8 cellular contexts compared by ENCODE assay signal in the genomic region with DNA sequence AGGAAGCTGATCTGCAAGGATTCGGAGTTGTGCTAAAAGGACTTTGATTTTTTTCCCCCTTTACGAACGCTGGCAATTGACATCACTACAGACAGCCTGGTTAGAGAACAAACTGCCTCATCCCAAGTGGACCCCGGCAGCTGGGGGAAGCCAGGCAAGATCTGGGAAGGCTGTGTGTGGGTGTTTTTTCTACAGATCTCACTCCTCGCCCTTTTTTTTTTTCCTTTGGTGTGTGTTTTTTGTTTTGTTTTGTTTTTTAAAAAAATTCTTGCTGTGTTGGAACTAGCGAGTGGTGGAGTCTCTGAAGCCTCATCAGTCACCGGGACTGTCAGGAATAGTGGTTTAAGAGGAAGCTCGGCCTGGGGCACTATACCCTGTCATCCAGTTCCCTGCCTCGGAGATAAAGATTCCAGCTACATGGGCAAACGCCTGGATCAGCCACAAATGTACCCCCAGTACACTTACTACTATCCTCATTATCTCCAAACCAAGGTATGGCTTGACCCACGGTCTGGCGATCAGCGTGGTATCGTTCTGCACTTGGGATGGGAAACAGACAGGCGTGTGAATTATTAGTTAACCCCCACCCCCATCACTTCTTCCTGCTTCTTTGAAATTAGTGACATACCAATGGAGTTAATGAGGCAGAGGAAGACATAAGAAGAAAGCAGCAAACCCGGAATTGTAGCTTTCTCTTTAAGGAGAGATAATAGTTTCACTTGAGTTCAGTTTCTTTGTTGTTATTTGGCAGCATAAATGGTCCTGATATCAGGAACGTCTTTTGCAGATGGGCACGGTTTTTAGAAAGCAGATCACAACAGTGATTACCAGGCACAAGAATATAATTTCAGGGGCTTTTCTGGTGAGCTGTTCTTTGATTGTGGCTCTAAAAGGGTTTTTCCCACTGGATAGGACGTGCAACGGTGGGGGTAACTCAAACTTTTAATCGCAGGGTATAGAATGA. TPM values are rescaled to one million over a fixed set of nuclear protein-coding genes. Genes with fewer than 3 reads are reported as not detected.
DNase-seq lines count a peak whose midpoint lies in the region; ATAC-seq, FAIRE-seq and TF ChIP-seq lines count a peak whose summit lies in the region.

No MANE protein-coding gene starts in this region.

- in situ Hi-C loops in G401 (cut with HindIII; ENCODE audit: low sequenced_read_pairs): no loop called here

- H3K27ac ChIP-seq in left lung (peak overlapping the region; percentile 76 to 87), testis (peak overlapping the region; percentile 70 to 87)

- H3K9me3 ChIP-seq in left lung: no peaks in the 10 kb centered on the region
- no peaks in the 10 kb centered on the region for H3K9me3 ChIP-seq in testis

- intact Hi-C loops in left lung (cut with DNase I): no loop called here
- intact Hi-C loops in testis (cut with DNase I; ENCODE audit: low total_unique reads): no loop called here

- no peaks in the 10 kb centered on the region for H3K27me3 ChIP-seq in GM06990 (replicated peaks; ENCODE audit: control insufficient read depth, insufficient read depth, low read length)
- H3K27me3 ChIP-seq in bronchial epithelial cell (ENCODE audit: control insufficient read depth, insufficient read depth, low read length): no peaks in the 10 kb centered on the region
- H3K27me3 ChIP-seq in left lung: no peaks in the 10 kb centered on the region
- H3K27me3 ChIP-seq in testis: no peaks in the 10 kb centered on the region

- DNase-seq in GM06990 (ENCODE audit: extremely low read depth, insufficient read length) (peak; percentile 31), LHCN-M2 (ENCODE audit: low read depth) (peak; percentile 64), bronchial epithelial cell (ENCODE audit: low read depth) (peak; percentile 54), left lung (no peak), testis (peak; percentile 24), G401 (ENCODE audit: low spot score) (no peak), NCI-H1417 treated with DMSO at 0.1 percent for 48 hours (lab: John Stamatoyannopoulos, UW) (no peak)

- TF ChIP-seq POLR2A in testis (IDR thresholded peaks at IDR 0.05): no peak

- FAIRE-seq in bronchial epithelial cell (lab: Jason Lieb, UNC): peak; percentile 23

- no peaks in the 10 kb centered on the region for H3K4me1 ChIP-seq in left lung
- peaks cover 3% of the 10 kb centered on the region for H3K4me1 ChIP-seq in testis

- H3K4me3 ChIP-seq in GM06990 (replicated peaks; ENCODE audit: low read depth, low read length): peak overlapping the region; percentile 75
- H3K4me3 ChIP-seq in bronchial epithelial cell (ENCODE audit: low read depth, low read length): peak overlapping the region; percentile 60
- peak overlapping the region; percentile 51 to 52 for H3K4me3 ChIP-seq in left lung
- H3K4me3 ChIP-seq in testis: peak overlapping the region; percentile 57 to 60

- ATAC-seq in GM21529 (IDR thresholded peaks at IDR 0.05; ENCODE audit: unreplicated experiment): peak; percentile 71
- peak; percentile 52 for ATAC-seq in left lung

- H3K36me3 ChIP-seq in GM06990 (ENCODE audit: control insufficient read depth, insufficient read depth, low read length) (no peaks in the 10 kb centered on the region), bronchial epithelial cell (ENCODE audit: control insufficient read depth, insufficient read depth, low read length) (no peaks in the 10 kb centered on the region), left lung (no peaks in the 10 kb centered on the region), testis (ENCODE audit: low read depth, missing control alignments) (no peaks in the 10 kb centered on the region)

- WGBS in testis, 2 donors: 2 to 4% methylated on average over 21 of the region's 21 CpGs

- no peak for TF ChIP-seq CTCF in GM06990 (IDR thresholded peaks at IDR 0.05; ENCODE audit: insufficient read depth, low read length, poor library complexity, severe bottlenecking)
- no peak for TF ChIP-seq CTCF in bronchial epithelial cell (IDR thresholded peaks at IDR 0.05; ENCODE audit: insufficient read depth, low read length, severe bottlenecking)
- TF ChIP-seq CTCF in left lung (IDR thresholded peaks at IDR 0.05): no peak
- no peak for TF ChIP-seq CTCF in testis (IDR thresholded peaks at IDR 0.05)

RNA-seq across cellular contexts. Expression of gene RBMS3, which starts 0.7 kb away (rescaled TPM):
- total RNA-seq in LHCN-M2 (2014; rRNA removed): 13.3 and 13.8 TPM in 2 replicates
- 11.7 TPM for polyA plus RNA-seq in LHCN-M2 (2012)
- total RNA-seq in bronchial epithelial cell: 3.4 and 5.9 TPM in 2 replicates
- total RNA-seq in left lung: 10 to 100 TPM; 45.1 to 51.6 TPM
- total RNA-seq in testis: 10 to 100 TPM; 19.7 to 36.2 TPM
- 5.6 TPM for polyA plus RNA-seq in testis (ENCODE audit: insufficient read depth, low read depth, low replicate concordance)
- 0.20 and 2.3 TPM in 2 replicates for total RNA-seq in G401 (2014; rRNA removed; shearing (Covaris generic))

Comparison
In these comparisons a context has a peak if more than half of its experiments do, and no peak if none do; other contexts are left out.
1. DNase-seq: peak in GM06990 (single experiment), LHCN-M2 (single experiment), bronchial epithelial cell (single experiment) and testis (single experiment); none in left lung (0 of 2), G401 (single experiment) and NCI-H1417 treated with DMSO at 0.1 percent for 48 hours (single experiment).
2. Peak in every context shown above with its lines, with median percentiles within 50 percentile points of each other: H3K4me3 ChIP-seq.